8 cellular contexts compared by ENCODE assay signal in genomic region chr17:42979511-42980273, GRCh38. TPM values are rescaled to one million over a fixed set of nuclear protein-coding genes. Genes with fewer than 3 reads are reported as not detected.
DNase-seq lines count a peak whose midpoint lies in the region; ATAC-seq and TF ChIP-seq lines count a peak whose summit lies in the region.

Gene PTGES3L (minus strand): TSS chr17:42980080. CDS start chr17:42980053, 27 bp downstream.

- peak; percentile 33 for ATAC-seq in HG02588 (IDR thresholded peaks at IDR 0.05; ENCODE audit: unreplicated experiment)
- peak; percentile 15 for ATAC-seq in omental fat pad (ENCODE audit: low FRiP score)
- no peak for ATAC-seq in HG02973 (IDR thresholded peaks at IDR 0.05; ENCODE audit: unreplicated experiment)

- peak; percentile 59 for DNase-seq in DMS79 (lab: John Stamatoyannopoulos, UW)
- peak; percentile 78 for DNase-seq in NCI-H2227 treated with DMSO at 0.1 percent for 48 hours (lab: John Stamatoyannopoulos, UW)
- DNase-seq in activated naive CD4-positive, alpha-beta T cell treated with Interleukin-2 at 50 U/mL for 16 hours: peak; percentile 25
- DNase-seq in glomerular visceral epithelial cell (ENCODE audit: extremely low spot score): peak; percentile 62
- DNase-seq in omental fat pad (ENCODE audit: low spot score): no peak
- no peak for DNase-seq in pons (ENCODE audit: low spot score)

- TF ChIP-seq CTCF in omental fat pad (IDR thresholded peaks at IDR 0.05): no peak

RNA-seq across cellular contexts. Expression of gene PTGES3L, which starts in this region (rescaled TPM):
- total RNA-seq in omental fat pad: 1 to 10 TPM in 1 of 4 donors, not detected in 3; 1.2 TPM

Comparison
In these comparisons a context has a peak if more than half of its experiments do, and no peak if none do; other contexts are left out.
1. DNase-seq: peak in DMS79 (single experiment), NCI-H2227 treated with DMSO at 0.1 percent for 48 hours (single experiment), activated naive CD4-positive, alpha-beta T cell treated with Interleukin-2 at 50 U/mL for 16 hours (single experiment) and glomerular visceral epithelial cell (single experiment); none in omental fat pad (single experiment) and pons (single experiment).